In genomic region chr2:94964193-94964592, GRCh38 we compare ENCODE assay signal across 17 cellular contexts.
DNase-seq lines count a peak whose midpoint lies in the region; ATAC-seq, FAIRE-seq and TF ChIP-seq lines count a peak whose summit lies in the region.
"Had no signal": no experiment of that assay in that cellular context is flagged by ENCODE, and none has a peak within 500 bp of the region (broad histone marks: within the 10 kb centered on the region; RNA-seq: fewer than 3 reads in every experiment).

No MANE protein-coding gene starts in this region.

- no peaks in the 10 kb centered on the region for H3K79me1 ChIP-seq in H9 (ENCODE audit: insufficient read depth, low read depth, low read length, poor library complexity, severe bottlenecking)

- H3K79me2 ChIP-seq in H9 (ENCODE audit: insufficient read depth, low read length): no peaks in the 10 kb centered on the region
- H3K79me2 ChIP-seq in PC-3 (ENCODE audit: low read length): no peaks in the 10 kb centered on the region

- POLR2A ChIA-PET in PC-3 (lab: Charles Lee; ENCODE audit: unreplicated experiment): no interaction called here

- no peak overlapping the region for H3K4me3 Mint-ChIP-seq in H9
- no peak overlapping the region for H3K4me3 Mint-ChIP-seq in stimulated activated naive B cell treated with anti-CD40 and anti-IgM and Interleukin-4, amounts not matched to agents 10 μg/mL and 1 μg/mL and 100 μg/mL, for 72 hours
- H3K4me3 Mint-ChIP-seq: CD14-positive monocyte; CD8-positive, alpha-beta T cell had no signal

- H2BK120ac ChIP-seq in H9 (ENCODE audit: low read depth, low read length, poor library complexity, severe bottlenecking): no peak overlapping the region

- H3T11ph ChIP-seq in H9 (ENCODE audit: low read length): no peak overlapping the region

- H3K27me3 ChIP-seq in H9 (ENCODE audit: insufficient read depth, low read length): no peaks in the 10 kb centered on the region
- H3K27me3 ChIP-seq in PC-3 (ENCODE audit: low read length): peaks cover 46% of the 10 kb centered on the region
- H3K27me3 ChIP-seq in bronchial epithelial cell (ENCODE audit: control insufficient read depth, insufficient read depth, low read length): no peaks in the 10 kb centered on the region
- H3K27me3 ChIP-seq in lower lobe of right lung (ENCODE audit: low read depth): peaks cover 6% of the 10 kb centered on the region

- no peaks in the 10 kb centered on the region for H3K36me3 Mint-ChIP-seq in H9 (ENCODE audit: insufficient read depth in 1 of 3, low read depth in 3 of 3)
- no peaks in the 10 kb centered on the region for H3K36me3 Mint-ChIP-seq in stimulated activated naive B cell treated with anti-CD40 and anti-IgM and Interleukin-4, amounts not matched to agents 10 μg/mL and 1 μg/mL and 100 μg/mL, for 72 hours
- H3K36me3 Mint-ChIP-seq: CD14-positive monocyte; CD8-positive, alpha-beta T cell had no signal

- no peak overlapping the region for H3K18ac ChIP-seq in H9 (ENCODE audit: insufficient read length, low read depth, low read length)

- no TSS peak for BruUV-seq in PC-3 (replicated peaks; lab: Mats Ljungman, UMichigan)

- ATAC-seq in PC-3: no peak
- no peak for ATAC-seq in lower lobe of right lung
- ATAC-seq in stimulated activated naive B cell treated with anti-CD40 and anti-IgM and Interleukin-4, amounts not matched to agents 10 μg/mL and 1 μg/mL and 100 μg/mL, for 72 hours (replicated peaks): no peak
- ATAC-seq: CD8-positive, alpha-beta T cell; GM12878 had no signal

- FAIRE-seq in bronchial epithelial cell (lab: Jason Lieb, UNC): peak; percentile 52
- FAIRE-seq: A204.1, GM12878, H1 had no signal

- TF ChIP-seq CTCF in H9 (conservative IDR thresholded peaks at IDR 0.05) (no peak), HFF-Myc (IDR thresholded peaks at IDR 0.05; ENCODE audit: low read depth, low read length, missing control alignments) (peak; percentile 4), PC-3 (conservative IDR thresholded peaks at IDR 0.05; ENCODE audit: low read depth, low read length) (0 out of 2 replicates have a peak, but pooled peaks have one; percentile 15), bronchial epithelial cell (IDR thresholded peaks at IDR 0.05; ENCODE audit: insufficient read depth, low read length, severe bottlenecking) (no peak), lower lobe of right lung (IDR thresholded peaks at IDR 0.05) (no peak)

- no peaks in the 10 kb centered on the region for H3K23me2 ChIP-seq in H9 (ENCODE audit: insufficient read length, low read depth, low read length, poor library complexity, severe bottlenecking)

- no peaks in the 10 kb centered on the region for H3K4me1 Mint-ChIP-seq in H9
- H3K4me1 Mint-ChIP-seq in stimulated activated naive B cell treated with anti-CD40 and anti-IgM and Interleukin-4, amounts not matched to agents 10 μg/mL and 1 μg/mL and 100 μg/mL, for 72 hours: no peaks in the 10 kb centered on the region
- H3K4me1 Mint-ChIP-seq: CD14-positive monocyte had no signal

- no peak overlapping the region for H4K91ac ChIP-seq in H9 (ENCODE audit: insufficient read length, low read depth, low read length)

- H3K4me1 ChIP-seq in H9 (ENCODE audit: insufficient read depth, low read length) (no peaks in the 10 kb centered on the region), PC-3 (ENCODE audit: insufficient read depth, low read length) (peaks cover 15% of the 10 kb centered on the region), lower lobe of right lung (no peaks in the 10 kb centered on the region)
- H3K4me1 ChIP-seq: HAP-1 had no signal

- H3K27ac Mint-ChIP-seq in H9: no peak overlapping the region
- H3K27ac Mint-ChIP-seq in stimulated activated naive B cell treated with anti-CD40 and anti-IgM and Interleukin-4, amounts not matched to agents 10 μg/mL and 1 μg/mL and 100 μg/mL, for 72 hours: no peak overlapping the region
- H3K27ac Mint-ChIP-seq: CD14-positive monocyte; CD8-positive, alpha-beta T cell had no signal

- no peak overlapping the region for H3K14ac ChIP-seq in H9 (ENCODE audit: insufficient read depth, low read length)

- no peak overlapping the region for H4K8ac ChIP-seq in H9 (replicated peaks; ENCODE audit: insufficient read length, low read depth, low read length)

- no peak overlapping the region for H2AK5ac ChIP-seq in H9 (ENCODE audit: insufficient read length, low read length)

- H2BK15ac ChIP-seq in H9 (ENCODE audit: low read depth, low read length): no peak overlapping the region

- no peaks in the 10 kb centered on the region for H3F3A ChIP-seq in PC-3 (ENCODE audit: low read length, unreplicated experiment)

- no peak overlapping the region for H4K5ac ChIP-seq in H9 (ENCODE audit: insufficient read length, low read depth, low read length)

- H3K4me3 ChIP-seq in HFF-Myc (replicated peaks; ENCODE audit: low read depth, low read length): no peak overlapping the region
- no peak overlapping the region for H3K4me3 ChIP-seq in PC-3 (ENCODE audit: low read length)
- no peak overlapping the region for H3K4me3 ChIP-seq in bronchial epithelial cell (ENCODE audit: low read depth, low read length)
- no peak overlapping the region for H3K4me3 ChIP-seq in lower lobe of right lung
- H3K4me3 ChIP-seq: GM12878, HAP-1 had no signal

- H3K27me3 Mint-ChIP-seq in H9 (ENCODE audit: low read depth): peaks cover 71% of the 10 kb centered on the region
- peaks cover 19 to 26% of the 10 kb centered on the region in 2 donors for H3K27me3 Mint-ChIP-seq in stimulated activated naive B cell treated with anti-CD40 and anti-IgM and Interleukin-4, amounts not matched to agents 10 μg/mL and 1 μg/mL and 100 μg/mL, for 72 hours

- H3K36me3 ChIP-seq in PC-3 (ENCODE audit: low read depth, low read length) (no peaks in the 10 kb centered on the region), bronchial epithelial cell (ENCODE audit: control insufficient read depth, insufficient read depth, low read length) (no peaks in the 10 kb centered on the region), lower lobe of right lung (no peaks in the 10 kb centered on the region)
- H3K36me3 ChIP-seq: HAP-1 had no signal

- H3K9me2 ChIP-seq in PC-3 (replicated peaks; ENCODE audit: low read length): no peaks in the 10 kb centered on the region

- peaks cover 0 to 17% of the 10 kb centered on the region in 2 experiments; a peak in 2 of 5 replicates for H3K9me3 Mint-ChIP-seq in H9
- H3K9me3 Mint-ChIP-seq in stimulated activated naive B cell treated with anti-CD40 and anti-IgM and Interleukin-4, amounts not matched to agents 10 μg/mL and 1 μg/mL and 100 μg/mL, for 72 hours: no peaks in the 10 kb centered on the region
- H3K9me3 Mint-ChIP-seq: CD8-positive, alpha-beta T cell had no signal

- H3K9me3 ChIP-seq in H9 (ENCODE audit: control insufficient read depth, low read depth, low read length) (no peaks in the 10 kb centered on the region), PC-3 (ENCODE audit: low read length) (no peaks in the 10 kb centered on the region), lower lobe of right lung (no peaks in the 10 kb centered on the region)
- H3K9me3 ChIP-seq: HAP-1 had no signal

- no peak overlapping the region for H3K27ac ChIP-seq in H9 (ENCODE audit: insufficient read length, low read depth, low read length)
- H3K27ac ChIP-seq in PC-3 (ENCODE audit: low read length): no peak overlapping the region
- H3K27ac ChIP-seq in lower lobe of right lung: no peak overlapping the region

- H2AFZ ChIP-seq in H9 (ENCODE audit: low read length): no peak overlapping the region
- no peak overlapping the region for H2AFZ ChIP-seq in PC-3 (ENCODE audit: low read length)

- H2BK5ac ChIP-seq in H9 (ENCODE audit: insufficient read length, low read length): no peak overlapping the region

- CTCF ChIA-PET in PC-3 (lab: Charles Lee): no interaction called here

- no peak overlapping the region for H3K4me2 ChIP-seq in H9 (ENCODE audit: insufficient read depth, insufficient read length, low read length)
- no peak overlapping the region for H3K4me2 ChIP-seq in PC-3 (ENCODE audit: low read length)

- no peak overlapping the region for H2BK20ac ChIP-seq in H9 (ENCODE audit: low read depth, low read length, poor library complexity, severe bottlenecking)

- H4K20me1 ChIP-seq in H9 (ENCODE audit: control insufficient read depth, insufficient read depth, insufficient read length) (no peaks in the 10 kb centered on the region), PC-3 (ENCODE audit: low read length) (no peaks in the 10 kb centered on the region)

- intact Hi-C loops in PC-3 (cut with micrococcal nuclease): no loop called here
- intact Hi-C loops in lower lobe of right lung (cut with DNase I): no loop called here

- H3K9ac ChIP-seq in H9 (ENCODE audit: extremely low read depth, insufficient read length, low read length) (no peak overlapping the region), PC-3 (ENCODE audit: low read length) (no peak overlapping the region)

- H3K4ac ChIP-seq in H9 (ENCODE audit: low read depth, low read length): no peak overlapping the region

- DNase-seq in H9: no peak
- DNase-seq in HFF-Myc (ENCODE audit: extremely low read depth, low read depth): no peak
- no peak for DNase-seq in PC-3
- no peak for DNase-seq in bronchial epithelial cell (ENCODE audit: low read depth)
- no peak for DNase-seq in SIG-M5 treated with dmso at 0.1 percent for 504 hours (lab: John Stamatoyannopoulos, UW; ENCODE audit: unreplicated experiment)
- DNase-seq in LoVo (ENCODE audit: low spot score): no peak
- no peak for DNase-seq in lower lobe of right lung
- no peak for DNase-seq in stimulated activated naive B cell treated with anti-CD40 and anti-IgM and Interleukin-4, amounts not matched to agents 10 μg/mL and 1 μg/mL and 100 μg/mL, for 72 hours
- DNase-seq: AML-193; Calu3; CD8-positive, alpha-beta T cell; DMS79 treated with DMSO at 0.1 percent for 48 hours had no signal

- H3K56ac ChIP-seq in H9 (ENCODE audit: insufficient read length, low read depth, low read length): peak overlapping the region; percentile 62

- no peak overlapping the region for H2BK12ac ChIP-seq in H9 (ENCODE audit: insufficient read length, low read depth, low read length)

- no peak overlapping the region for H3K23ac ChIP-seq in H9 (ENCODE audit: insufficient read length, low read depth, low read length)

- no CpG with 5 or more reads among the region's 5 CpGs for WGBS in H9 (ENCODE audit: extremely low coverage, insufficient read length, low lambda C conversion rate)

Comparison
In these comparisons a context has a peak if more than half of its experiments do, and no peak if none do; other contexts are left out.
1. CTCF ChIP-seq: peak in HFF-Myc (single experiment) and PC-3 (single experiment); none in H9 (single experiment), bronchial epithelial cell (single experiment) and lower lobe of right lung (single experiment).